Comparison of ENCODE assay signal across 17 cellular contexts in genomic region chr10:86486856-86487255, GRCh38. TPM values are rescaled to one million over a fixed set of nuclear protein-coding genes. Genes with fewer than 3 reads are reported as not detected.
DNase-seq lines count a peak whose midpoint lies in the region; ATAC-seq and FAIRE-seq lines count a peak whose summit lies in the region.
"Had no signal": no experiment of that assay in that cellular context is flagged by ENCODE, and none has a peak within 500 bp of the region (broad histone marks: within the 10 kb centered on the region; RNA-seq: fewer than 3 reads in every experiment).

No MANE protein-coding gene starts in this region.

- no peaks in the 10 kb centered on the region for H3K9me3 ChIP-seq in CD4-positive, alpha-beta memory T cell (ENCODE audit: control insufficient read depth in 1 of 2, low read length in 2 of 2)

- ATAC-seq in HG03039 (IDR thresholded peaks at IDR 0.05; ENCODE audit: unreplicated experiment) (peak; percentile 56), HG02840 (IDR thresholded peaks at IDR 0.05; ENCODE audit: low FRiP score, unreplicated experiment) (no peak)
- ATAC-seq: K562; naive thymus-derived CD8-positive, alpha-beta T cell; right cardiac atrium had no signal

- POLR2A ChIA-PET in CD4-positive, alpha-beta memory T cell (lab: Charles Lee; ENCODE audit: partially characterized antibody), result interaction anchor here (1.2 kb wide), 1 partner anchor 87 kb away, joined by 3 read pairs; no protein-coding TSS in a partner anchor

- H3K4me1 ChIP-seq in CD4-positive, alpha-beta memory T cell (ENCODE audit: insufficient read depth, low read length), result no peaks in the 10 kb centered on the region

- H3K4me1 Mint-ChIP-seq in CD4-positive, alpha-beta memory T cell, result peaks cover 4 to 27% (median 17%) of the 10 kb centered on the region in 4 donors
- H3K4me1 Mint-ChIP-seq in activated T-helper 1 cell treated with anti-CD3 and anti-CD28 coated beads, Interleukin-12 subunit alpha, Interleukin-12 subunit beta, Interleukin-2, Interleukin-4 antibody, amounts not matched to agents 30 ng/mL and 10 ng/mL and 1 ng/mL, durations not matched to agents 14 hours and 24 hours and 36 hours (ENCODE audit: low read depth), result peaks cover 17% of the 10 kb centered on the region

- no peaks in the 10 kb centered on the region for H3K9me3 Mint-ChIP-seq in CD4-positive, alpha-beta memory T cell
- H3K9me3 Mint-ChIP-seq in activated T-helper 1 cell treated with anti-CD3 and anti-CD28 coated beads, Interleukin-12 subunit alpha, Interleukin-12 subunit beta, Interleukin-2, Interleukin-4 antibody, amounts not matched to agents 30 ng/mL and 10 ng/mL and 1 ng/mL, durations not matched to agents 14 hours and 24 hours and 36 hours, result no peaks in the 10 kb centered on the region
- H3K9me3 Mint-ChIP-seq: naive thymus-derived CD8-positive, alpha-beta T cell had no signal

- no peaks in the 10 kb centered on the region for H3K27me3 ChIP-seq in CD4-positive, alpha-beta memory T cell (ENCODE audit: insufficient read depth, low read length)

- H3K36me3 ChIP-seq in CD4-positive, alpha-beta memory T cell (ENCODE audit: insufficient read depth, low read length), result peaks cover 16% of the 10 kb centered on the region

- no peak for DNase-seq in CD4-positive, alpha-beta memory T cell
- DNase-seq in GM19239 (ENCODE audit: insufficient read length, low spot score) (no peak), CD1c-positive myeloid dendritic cell (ENCODE audit: extremely low spot score) (no peak), AG20443 (ENCODE audit: low spot score) (no peak), NCI-H446 (lab: John Stamatoyannopoulos, UW) (no peak)
- no peak for DNase-seq in activated T-helper 1 cell treated with anti-CD3 and anti-CD28 coated beads, Interleukin-12 subunit alpha, Interleukin-12 subunit beta, Interleukin-2, Interleukin-4 antibody, amounts not matched to agents 30 ng/mL and 10 ng/mL and 1 ng/mL, durations not matched to agents 14 hours and 24 hours and 36 hours (ENCODE audit: low spot score)
- DNase-seq: ACHN; activated CD8-positive, alpha-beta memory T cell treated with anti-CD3 and anti-CD28 coated beads for 24 hours; naive thymus-derived CD8-positive, alpha-beta T cell; NCI-H1436; OCI-M1; right cardiac atrium; stimulated activated CD4-positive, alpha-beta T cell treated with anti-CD3 and anti-CD28 coated beads, Interleukin-4, amount 100 ng/mL, for 24 hours had no signal

- peak overlapping the region in 4 of 7 donors; percentile 5 to 48 (median 24) for H3K27ac Mint-ChIP-seq in CD4-positive, alpha-beta memory T cell
- peak overlapping the region; percentile 37 for H3K27ac Mint-ChIP-seq in activated T-helper 1 cell treated with anti-CD3 and anti-CD28 coated beads, Interleukin-12 subunit alpha, Interleukin-12 subunit beta, Interleukin-2, Interleukin-4 antibody, amounts not matched to agents 30 ng/mL and 10 ng/mL and 1 ng/mL, durations not matched to agents 14 hours and 24 hours and 36 hours

- peaks cover 30 to 62% of the 10 kb centered on the region in 2 donors for H3K36me3 Mint-ChIP-seq in CD4-positive, alpha-beta memory T cell
- H3K36me3 Mint-ChIP-seq in activated T-helper 1 cell treated with anti-CD3 and anti-CD28 coated beads, Interleukin-12 subunit alpha, Interleukin-12 subunit beta, Interleukin-2, Interleukin-4 antibody, amounts not matched to agents 30 ng/mL and 10 ng/mL and 1 ng/mL, durations not matched to agents 14 hours and 24 hours and 36 hours (ENCODE audit: low read depth), result peaks cover 31% of the 10 kb centered on the region

- H3K4me3 Mint-ChIP-seq in CD4-positive, alpha-beta memory T cell, result peak overlapping the region in 1 of 8 donors; percentile 7
- H3K4me3 Mint-ChIP-seq in activated T-helper 1 cell treated with anti-CD3 and anti-CD28 coated beads, Interleukin-12 subunit alpha, Interleukin-12 subunit beta, Interleukin-2, Interleukin-4 antibody, amounts not matched to agents 30 ng/mL and 10 ng/mL and 1 ng/mL, durations not matched to agents 14 hours and 24 hours and 36 hours, result no peak overlapping the region
- H3K4me3 Mint-ChIP-seq: naive thymus-derived CD8-positive, alpha-beta T cell had no signal

- H3K4me3 ChIP-seq in CD4-positive, alpha-beta memory T cell (ENCODE audit: low read length in 2 of 2), result no peak overlapping the region
- H3K4me3 ChIP-seq: K562 had no signal

- intact Hi-C loops in CD4-positive, alpha-beta memory T cell (cut with micrococcal nuclease), result no loop called here
- intact Hi-C loops in activated T-helper 1 cell treated with anti-CD3 and anti-CD28 coated beads, Interleukin-12 subunit alpha, Interleukin-12 subunit beta, Interleukin-2, Interleukin-4 antibody, amounts not matched to agents 30 ng/mL and 10 ng/mL and 1 ng/mL, durations not matched to agents 14 hours and 24 hours and 36 hours (cut with micrococcal nuclease), result no loop called here

- no peak overlapping the region for H3K27ac ChIP-seq in CD4-positive, alpha-beta memory T cell (ENCODE audit: low read depth, low read length)

- no peaks in the 10 kb centered on the region for H3K27me3 Mint-ChIP-seq in CD4-positive, alpha-beta memory T cell
- H3K27me3 Mint-ChIP-seq in activated T-helper 1 cell treated with anti-CD3 and anti-CD28 coated beads, Interleukin-12 subunit alpha, Interleukin-12 subunit beta, Interleukin-2, Interleukin-4 antibody, amounts not matched to agents 30 ng/mL and 10 ng/mL and 1 ng/mL, durations not matched to agents 14 hours and 24 hours and 36 hours (ENCODE audit: insufficient read depth), result no peaks in the 10 kb centered on the region
- H3K27me3 Mint-ChIP-seq: naive thymus-derived CD8-positive, alpha-beta T cell had no signal

- FAIRE-seq in GM19239 (lab: Jason Lieb, UNC), result peak; percentile 89
- FAIRE-seq: K562, TTC549 had no signal

- CTCF ChIA-PET in CD4-positive, alpha-beta memory T cell (lab: Charles Lee; ENCODE audit: partially characterized antibody), result interaction anchor here (1.0 to 1.2 kb wide), 2 partner anchors 47 to 87 kb away, joined by 3 to 4 read pairs; no protein-coding TSS in a partner anchor

RNA-seq across cellular contexts. Expression of gene WAPL, which starts 34.7 kb away (rescaled TPM):
- total RNA-seq in CD4-positive, alpha-beta memory T cell, result 10 to 100 TPM; 54.0 to 55.2 TPM
- polyA plus RNA-seq in CD4-positive, alpha-beta memory T cell, result 10 to 100 TPM; 33.3 to 42.9 TPM
- total RNA-seq in activated T-helper 1 cell treated with anti-CD3 and anti-CD28 coated beads, Interleukin-12 subunit alpha, Interleukin-12 subunit beta, Interleukin-2, Interleukin-4 antibody, amounts not matched to agents 30 ng/mL and 10 ng/mL and 1 ng/mL, durations not matched to agents 14 hours and 24 hours and 36 hours, result 49.7 and 50.2 TPM in 2 replicates
